In the genomic region with DNA sequence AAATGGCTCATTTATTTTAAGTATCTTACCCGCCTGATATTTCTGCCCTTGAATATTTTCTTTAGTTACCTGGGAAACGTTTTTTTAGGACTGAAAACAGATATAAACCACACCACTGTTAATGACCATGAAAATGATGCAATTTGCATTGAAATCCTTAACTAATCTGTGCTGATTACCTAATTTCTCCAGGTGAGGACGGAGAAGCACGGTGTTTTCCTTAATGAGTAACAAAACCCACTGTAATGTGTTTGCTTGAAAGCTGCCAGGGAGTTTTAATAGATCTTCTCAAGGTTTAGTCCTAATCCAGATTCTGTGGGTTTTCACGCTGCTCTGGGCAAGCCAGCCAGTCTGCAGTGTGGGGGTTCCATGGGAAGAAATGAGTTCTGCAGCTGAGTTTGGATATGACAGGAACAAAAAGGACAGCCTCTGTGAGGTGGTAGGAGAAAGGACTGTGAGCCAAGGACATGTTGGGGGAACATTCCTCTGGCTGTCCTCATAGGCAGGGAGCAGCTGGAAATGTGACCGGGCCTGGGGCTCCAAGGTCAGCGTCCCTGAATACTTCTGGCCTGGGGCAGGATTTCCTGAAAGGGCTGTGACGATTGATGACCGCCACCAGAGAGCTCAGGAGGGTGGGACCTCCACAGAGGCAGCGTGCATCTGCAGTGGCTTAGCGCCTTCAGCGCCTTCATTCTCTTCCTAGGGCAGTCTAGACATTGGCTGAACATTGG, we compare ENCODE assay signal across 1 cellular context.
TF ChIP-seq lines count a peak whose summit lies in the region.

No MANE protein-coding gene starts in this region.

TF ChIP-seq in H1, 55 proteins besides CTCF, POLR2A, EP300 and RAD21 (continued from another document):
- TF ChIP-seq EZH2 (IDR thresholded peaks at IDR 0.05; ENCODE audit: low read depth, low read length, severe bottlenecking) (no peak), HDAC6 (IDR thresholded peaks at IDR 0.05; ENCODE audit: low read depth, low read length) (no peak), PHF8 (conservative IDR thresholded peaks at IDR 0.05; ENCODE audit: low read depth, low read length) (no peak), GABPA (IDR thresholded peaks at IDR 0.05; ENCODE audit: borderline replicate concordance, insufficient read depth, low read length) (no peak)
